8 cellular contexts compared by ENCODE assay signal in genomic region chr10:74227697-74228424, GRCh38.
DNase-seq lines count a peak whose midpoint lies in the region; ATAC-seq and TF ChIP-seq lines count a peak whose summit lies in the region.

No MANE protein-coding gene starts in this region.

- no peak for ATAC-seq in HG03175 (IDR thresholded peaks at IDR 0.05; ENCODE audit: unreplicated experiment)
- no peak for ATAC-seq in omental fat pad (ENCODE audit: low FRiP score)

- H3K36me3 Mint-ChIP-seq in IgD-negative memory B cell = peaks cover 2% of the 10 kb centered on the region

- no peaks in the 10 kb centered on the region for H3K9me3 ChIP-seq in adipocyte (ENCODE audit: control insufficient read depth, low read length)

- peaks cover 10 to 28% (median 13%) of the 10 kb centered on the region in 3 donors for H3K4me1 Mint-ChIP-seq in IgD-negative memory B cell

- H3K4me3 Mint-ChIP-seq in IgD-negative memory B cell = peak overlapping the region in 3 of 4 donors; percentile 1 to 70 (median 31)

- peak overlapping the region; percentile 48 to 80 (median 63) for H3K27ac Mint-ChIP-seq in IgD-negative memory B cell

- H3K27me3 ChIP-seq in adipocyte (replicated peaks; ENCODE audit: control insufficient read depth, insufficient read depth, low read length) (no peaks in the 10 kb centered on the region), H7 (ENCODE audit: control insufficient read depth, insufficient read depth, low read length) (no peaks in the 10 kb centered on the region)

- H3K27me3 Mint-ChIP-seq in IgD-negative memory B cell = no peaks in the 10 kb centered on the region

- no peak for TF ChIP-seq CTCF in omental fat pad (IDR thresholded peaks at IDR 0.05)

- H3K4me1 ChIP-seq in adipocyte (ENCODE audit: control insufficient read depth, insufficient read depth, low read length) = peaks cover 11% of the 10 kb centered on the region

- DNase-seq in AML-193 (lab: John Stamatoyannopoulos, UW) (peak; percentile 37 to 41), adipocyte (ENCODE audit: low read depth) (peak; percentile 46), kidney tubule cell (ENCODE audit: low spot score) (peak; percentile 76), SK-N-DZ (ENCODE audit: low spot score) (no peak), H7 (no peak), omental fat pad (ENCODE audit: low spot score) (no peak)

- no peak overlapping the region for H3K9ac ChIP-seq in adipocyte (ENCODE audit: low read length)

- no peaks in the 10 kb centered on the region for H3K36me3 ChIP-seq in adipocyte (ENCODE audit: control insufficient read depth, insufficient read depth, low read length, severe bottlenecking)
- no peaks in the 10 kb centered on the region for H3K36me3 ChIP-seq in H7 (replicated peaks; ENCODE audit: control insufficient read depth, insufficient read depth, low read length)

- H3K4me3 ChIP-seq in adipocyte (ENCODE audit: low read length) (no peak overlapping the region), H7 (ENCODE audit: insufficient read depth, low read depth, low read length) (no peak overlapping the region)

- H3K9me3 Mint-ChIP-seq in IgD-negative memory B cell = no peaks in the 10 kb centered on the region

Comparison
In these comparisons a context has a peak if more than half of its experiments do, and no peak if none do; other contexts are left out.
1. DNase-seq: peak in AML-193 (2 of 2), adipocyte (single experiment) and kidney tubule cell (single experiment); none in SK-N-DZ (single experiment), H7 (single experiment) and omental fat pad (single experiment).